ENCODE assay signal across 8 cellular contexts in genomic region chr4:183399166-183399565, GRCh38. TPM values are rescaled to one million over a fixed set of nuclear protein-coding genes. Genes with fewer than 3 reads are reported as not detected.
DNase-seq lines count a peak whose midpoint lies in the region; ATAC-seq, FAIRE-seq and TF ChIP-seq lines count a peak whose summit lies in the region.
"Had no signal": no experiment of that assay in that cellular context is flagged by ENCODE, and none has a peak within 500 bp of the region (broad histone marks: within the 10 kb centered on the region; RNA-seq: fewer than 3 reads in every experiment).

No MANE protein-coding gene starts in this region.

- DNase-seq in GM19239 (ENCODE audit: insufficient read length, low spot score) (no peak), coronary artery (ENCODE audit: low spot score) (no peak), cortex of kidney (lab: John Stamatoyannopoulos, UW) (no peak), H54 (ENCODE audit: insufficient read length, low spot score) (no peak)

- peaks cover 8% of the 10 kb centered on the region for H3K27me3 Mint-ChIP-seq in IgD-negative memory B cell

- peak overlapping the region; percentile 86 to 96 (median 92) for H3K4me3 Mint-ChIP-seq in IgD-negative memory B cell

- peaks cover 58 to 61% of the 10 kb centered on the region in 2 experiments for H3K4me1 ChIP-seq in neutrophil (ENCODE audit: control insufficient read depth in 1 of 2, insufficient read depth in 1 of 2, low read depth in 1 of 2, low read length in 1 of 2)

- H3K27ac ChIP-seq in coronary artery (peak overlapping the region in 1 of 2 donors; percentile 70), neutrophil (peak overlapping the region; percentile 76)

- H3K27ac Mint-ChIP-seq in IgD-negative memory B cell: peak overlapping the region in 2 of 3 donors; percentile 1 to 20

- no peaks in the 10 kb centered on the region for H3K36me3 Mint-ChIP-seq in IgD-negative memory B cell

- H3K4me3 ChIP-seq in coronary artery: peak overlapping the region; percentile 74
- peak overlapping the region; percentile 61 to 72 for H3K4me3 ChIP-seq in neutrophil (ENCODE audit: low read depth in 1 of 2, low read length in 1 of 2)

- TF ChIP-seq CTCF in coronary artery (IDR thresholded peaks at IDR 0.05) (no peak), neutrophil (IDR thresholded peaks at IDR 0.05) (no peak)

- H3K36me3 ChIP-seq in neutrophil: no peaks in the 10 kb centered on the region
- H3K36me3 ChIP-seq: colonic mucosa had no signal

- no peak for ATAC-seq in GM18511 (IDR thresholded peaks at IDR 0.05; ENCODE audit: unreplicated experiment)

- no peak for TF ChIP-seq POLR2A in H54 (IDR thresholded peaks at IDR 0.05; ENCODE audit: low read depth, low read length)

- peak; percentile 14 for FAIRE-seq in GM19239 (lab: Jason Lieb, UNC)
- FAIRE-seq in H54 (lab: Jason Lieb, UNC): no peak

- peaks cover 0 to 2% (median 0%) of the 10 kb centered on the region in 3 donors for H3K9me3 Mint-ChIP-seq in IgD-negative memory B cell

- no peaks in the 10 kb centered on the region for H3K9me3 ChIP-seq in neutrophil
- H3K9me3 ChIP-seq: colonic mucosa had no signal

- peaks cover 14 to 16% (median 16%) of the 10 kb centered on the region in 3 donors for H3K4me1 Mint-ChIP-seq in IgD-negative memory B cell

- no peaks in the 10 kb centered on the region for H3K27me3 ChIP-seq in neutrophil
- H3K27me3 ChIP-seq: colonic mucosa had no signal

RNA-seq across cellular contexts. Expression of gene CDKN2AIP, which starts 45.3 kb away (rescaled TPM):
- 38.8 TPM for polyA plus RNA-seq in IgD-negative memory B cell
